ENCODE assay signal across 30 cellular contexts in genomic region chr14:23565626-23566025, GRCh38. TPM values are rescaled to one million over a fixed set of nuclear protein-coding genes. Genes with fewer than 3 reads are reported as not detected.
DNase-seq lines count a peak whose midpoint lies in the region; ATAC-seq and TF ChIP-seq lines count a peak whose summit lies in the region.
"Had no signal": no experiment of that assay in that cellular context is flagged by ENCODE, and none has a peak within 500 bp of the region (broad histone marks: within the 10 kb centered on the region; RNA-seq: fewer than 3 reads in every experiment).

No MANE protein-coding gene starts in this region.

- H3K4me3 Mint-ChIP-seq in T-helper 2 cell treated with Interferon-gamma antibody and Interleukin-4, amounts not matched to agents 5 μg/mL and 100 μg/mL, for 36 hours, result peak overlapping the region; percentile 18
- no peak overlapping the region for H3K4me3 Mint-ChIP-seq in CD4-positive, alpha-beta T cell
- peak overlapping the region; percentile 11 for H3K4me3 Mint-ChIP-seq in activated T-helper 17 cell treated with anti-CD3 and anti-CD28 coated beads, Interleukin-2, amount 50 U/mL, for 72 hours
- peak overlapping the region; percentile 41 to 99 (median 99) for H3K4me3 Mint-ChIP-seq in nephron

- CTCF ChIA-PET in CD4-positive, alpha-beta T cell (lab: Charles Lee), result no interaction called here

- intact Hi-C loops in CD4-positive, alpha-beta T cell (cut with DNase I, micrococcal nuclease), result loop anchor here in 1 of 2 experiments (5.0 to 10.0 kb wide), 3 partner anchors 471 to 877 kb away; partner anchors contain the start of genes ACIN1, C14orf119, DCAF11 and NRL

- ATAC-seq in CD4-positive, alpha-beta T cell (ENCODE audit: poor library complexity), result no peak
- no peak for ATAC-seq in activated T-helper 17 cell treated with anti-CD3 and anti-CD28 coated beads, Interleukin-2, amount 50 U/mL, for 72 hours (replicated peaks)
- ATAC-seq: esophagus mucosa, foreskin keratinocyte, heart right ventricle, Panc1 had no signal

- no peaks in the 10 kb centered on the region for H3K27me3 Mint-ChIP-seq in T-helper 2 cell treated with Interferon-gamma antibody and Interleukin-4, amounts not matched to agents 5 μg/mL and 100 μg/mL, for 36 hours (ENCODE audit: low read depth)
- H3K27me3 Mint-ChIP-seq in CD4-positive, alpha-beta T cell, result no peaks in the 10 kb centered on the region
- no peaks in the 10 kb centered on the region for H3K27me3 Mint-ChIP-seq in activated T-helper 17 cell treated with anti-CD3 and anti-CD28 coated beads, Interleukin-2, amount 50 U/mL, for 72 hours
- peaks cover 3% of the 10 kb centered on the region for H3K27me3 Mint-ChIP-seq in nephron (ENCODE audit: low read depth)

- H3K36me3 Mint-ChIP-seq in T-helper 2 cell treated with Interferon-gamma antibody and Interleukin-4, amounts not matched to agents 5 μg/mL and 100 μg/mL, for 36 hours (ENCODE audit: low read depth), result peaks cover 45% of the 10 kb centered on the region
- peaks cover 56% of the 10 kb centered on the region for H3K36me3 Mint-ChIP-seq in CD4-positive, alpha-beta T cell (ENCODE audit: low read depth)
- peaks cover 71% of the 10 kb centered on the region for H3K36me3 Mint-ChIP-seq in activated T-helper 17 cell treated with anti-CD3 and anti-CD28 coated beads, Interleukin-2, amount 50 U/mL, for 72 hours (ENCODE audit: low read depth)
- H3K36me3 Mint-ChIP-seq in nephron (ENCODE audit: low read depth), result peaks cover 21% of the 10 kb centered on the region

- no peak for TF ChIP-seq CTCF in CD4-positive, alpha-beta T cell (IDR thresholded peaks at IDR 0.05)
- TF ChIP-seq CTCF in nephron (IDR thresholded peaks at IDR 0.05; ENCODE audit: unreplicated experiment in 3 of 3), result no peak

- peaks cover 27% of the 10 kb centered on the region for H3K4me1 Mint-ChIP-seq in T-helper 2 cell treated with Interferon-gamma antibody and Interleukin-4, amounts not matched to agents 5 μg/mL and 100 μg/mL, for 36 hours (ENCODE audit: low read depth)
- H3K4me1 Mint-ChIP-seq in CD4-positive, alpha-beta T cell (ENCODE audit: low read depth), result peaks cover 52% of the 10 kb centered on the region
- H3K4me1 Mint-ChIP-seq in activated T-helper 17 cell treated with anti-CD3 and anti-CD28 coated beads, Interleukin-2, amount 50 U/mL, for 72 hours, result peaks cover 26% of the 10 kb centered on the region
- H3K4me1 Mint-ChIP-seq in nephron, result peaks cover 29% of the 10 kb centered on the region

- no peaks in the 10 kb centered on the region for H3K9me3 ChIP-seq in CD4-positive, alpha-beta T cell (ENCODE audit: control insufficient read depth, low read length)
- H3K9me3 ChIP-seq: heart right ventricle, tibial nerve had no signal

- no peak for DNase-seq in T-helper 2 cell treated with Interferon-gamma antibody and Interleukin-4, amounts not matched to agents 5 μg/mL and 100 μg/mL, for 36 hours (ENCODE audit: low spot score)
- DNase-seq in T-helper 2 cell (no peak), COLO829 (ENCODE audit: low spot score) (no peak), mesenteric fat pad (ENCODE audit: low spot score) (no peak)
- no peak for DNase-seq in CD4-positive, alpha-beta T cell
- DNase-seq in activated CD8-positive, alpha-beta memory T cell treated with anti-CD3 and anti-CD28 coated beads, Interleukin-2, amount 50 U/mL, for 48 hours, result no peak
- DNase-seq: activated CD4-positive, CD25-positive, alpha-beta regulatory T cell; activated naive CD4-positive, alpha-beta T cell treated with Interleukin-2 at 50 U/mL for 16 hours; DMS153; endodermal cell; foreskin keratinocyte; H7; heart right ventricle; NCI-H1105; NCI-H2029 treated with DMSO at 0.1 percent for 48 hours; NCI-H2227 treated with DMSO at 0.1 percent for 48 hours; NCI-H526 treated with DMSO at 0.1 percent for 48 hours; retina; SIG-M5; stimulated activated CD4-positive, alpha-beta T cell treated with anti-CD3 and anti-CD28 coated beads, Interleukin-2, amount 100 ng/mL, for 24 hours; SW 1271 had no signal

- H3K9me3 Mint-ChIP-seq in T-helper 2 cell treated with Interferon-gamma antibody and Interleukin-4, amounts not matched to agents 5 μg/mL and 100 μg/mL, for 36 hours, result no peaks in the 10 kb centered on the region
- H3K9me3 Mint-ChIP-seq in CD4-positive, alpha-beta T cell, result no peaks in the 10 kb centered on the region
- no peaks in the 10 kb centered on the region for H3K9me3 Mint-ChIP-seq in activated T-helper 17 cell treated with anti-CD3 and anti-CD28 coated beads, Interleukin-2, amount 50 U/mL, for 72 hours
- no peaks in the 10 kb centered on the region for H3K9me3 Mint-ChIP-seq in nephron
- H3K9me3 Mint-ChIP-seq: endodermal cell had no signal

- POLR2A ChIA-PET in CD4-positive, alpha-beta T cell (lab: Charles Lee), result no interaction called here

- peak overlapping the region; percentile 3 for H3K27ac Mint-ChIP-seq in T-helper 2 cell treated with Interferon-gamma antibody and Interleukin-4, amounts not matched to agents 5 μg/mL and 100 μg/mL, for 36 hours
- H3K27ac Mint-ChIP-seq in CD4-positive, alpha-beta T cell, result peak overlapping the region; percentile 30
- H3K27ac Mint-ChIP-seq in activated T-helper 17 cell treated with anti-CD3 and anti-CD28 coated beads, Interleukin-2, amount 50 U/mL, for 72 hours, result no peak overlapping the region
- no peak overlapping the region for H3K27ac Mint-ChIP-seq in nephron
- H3K27ac Mint-ChIP-seq: endodermal cell had no signal

- H3K27me3 ChIP-seq in CD4-positive, alpha-beta T cell (ENCODE audit: control insufficient read depth, insufficient read depth, low read length), result no peaks in the 10 kb centered on the region
- H3K27me3 ChIP-seq: cardiac muscle cell, foreskin keratinocyte, heart right ventricle had no signal

- H3K27ac ChIP-seq in CD4-positive, alpha-beta T cell (ENCODE audit: low read depth, low read length), result no peak overlapping the region
- H3K27ac ChIP-seq: cardiac muscle cell, foreskin keratinocyte, heart right ventricle, tibial nerve had no signal

RNA-seq across cellular contexts. Expression of gene AP1G2, which starts 2.0 kb away (rescaled TPM):
- 100 to 1,000 TPM; 193 to 198 TPM for total RNA-seq in CD4-positive, alpha-beta T cell
- 100 to 1,000 TPM; 199 to 312 TPM for total RNA-seq in activated T-helper 17 cell treated with anti-CD3 and anti-CD28 coated beads, Interleukin-2, amount 50 U/mL, for 72 hours
- 32.8 TPM for total RNA-seq in mesenteric fat pad

RNA-seq across cellular contexts. Expression of gene THTPA, which starts 9.6 kb away (rescaled TPM):
- total RNA-seq in CD4-positive, alpha-beta T cell, result 10 to 100 TPM; 13.0 to 13.4 TPM
- 1 to 10 TPM; 7.3 to 8.7 TPM for total RNA-seq in activated T-helper 17 cell treated with anti-CD3 and anti-CD28 coated beads, Interleukin-2, amount 50 U/mL, for 72 hours
- 16.7 TPM for total RNA-seq in mesenteric fat pad

RNA-seq across cellular contexts. Expression of gene JPH4, which starts 13.0 kb away (rescaled TPM):
- total RNA-seq in CD4-positive, alpha-beta T cell, result not detected
- not detected for total RNA-seq in activated T-helper 17 cell treated with anti-CD3 and anti-CD28 coated beads, Interleukin-2, amount 50 U/mL, for 72 hours
- total RNA-seq in mesenteric fat pad, result 1.1 TPM
- total RNA-seq: A172, foreskin keratinocyte, lung microvascular endothelial cell, osteocyte had no signal

RNA-seq across cellular contexts. Expression of gene ZFHX2, which starts 14.1 kb away (rescaled TPM):
- total RNA-seq in CD4-positive, alpha-beta T cell, result under 1 TPM; 0.19 to 0.22 TPM
- 1 to 10 TPM; 2.1 to 2.3 TPM for total RNA-seq in activated T-helper 17 cell treated with anti-CD3 and anti-CD28 coated beads, Interleukin-2, amount 50 U/mL, for 72 hours
- 3.1 TPM for total RNA-seq in mesenteric fat pad

Comparison
In these comparisons a context has a peak if more than half of its experiments do, and no peak if none do; other contexts are left out.
1. H3K27ac Mint-ChIP-seq: peak in T-helper 2 cell treated with Interferon-gamma antibody and Interleukin-4, amounts not matched to agents 5 μg/mL and 100 μg/mL, for 36 hours (single experiment) and CD4-positive, alpha-beta T cell (single experiment); none in activated T-helper 17 cell treated with anti-CD3 and anti-CD28 coated beads, Interleukin-2, amount 50 U/mL, for 72 hours (single experiment) and nephron (0 of 3).